ENCODE assay signal across 1 cellular context in the genomic region with DNA sequence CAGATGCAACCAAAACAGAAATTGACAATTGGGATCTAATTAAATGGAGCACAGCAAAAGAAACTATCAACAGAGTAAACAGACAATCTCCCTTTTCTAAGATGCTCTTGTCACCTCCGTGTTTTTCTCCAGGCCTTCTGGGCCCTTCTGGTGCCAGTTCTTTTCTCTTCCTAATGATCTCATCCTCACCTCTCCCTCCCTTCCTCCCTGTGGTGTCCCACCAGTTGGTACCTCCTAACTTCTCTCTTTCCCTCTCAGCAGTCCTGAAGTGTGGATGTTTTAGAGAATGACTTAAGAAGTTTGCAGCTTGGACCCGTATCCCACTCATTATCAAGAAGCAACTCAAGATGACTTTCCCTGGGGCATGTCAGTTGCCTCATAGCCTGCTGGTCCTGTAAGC.
TF ChIP-seq lines count a peak whose summit lies in the region.

No MANE protein-coding gene starts in this region.

TF ChIP-seq in WTC11, 78 proteins besides CTCF, POLR2A, EP300 and RAD21 (continued from another document):
- TF ChIP-seq, protein P1, sequence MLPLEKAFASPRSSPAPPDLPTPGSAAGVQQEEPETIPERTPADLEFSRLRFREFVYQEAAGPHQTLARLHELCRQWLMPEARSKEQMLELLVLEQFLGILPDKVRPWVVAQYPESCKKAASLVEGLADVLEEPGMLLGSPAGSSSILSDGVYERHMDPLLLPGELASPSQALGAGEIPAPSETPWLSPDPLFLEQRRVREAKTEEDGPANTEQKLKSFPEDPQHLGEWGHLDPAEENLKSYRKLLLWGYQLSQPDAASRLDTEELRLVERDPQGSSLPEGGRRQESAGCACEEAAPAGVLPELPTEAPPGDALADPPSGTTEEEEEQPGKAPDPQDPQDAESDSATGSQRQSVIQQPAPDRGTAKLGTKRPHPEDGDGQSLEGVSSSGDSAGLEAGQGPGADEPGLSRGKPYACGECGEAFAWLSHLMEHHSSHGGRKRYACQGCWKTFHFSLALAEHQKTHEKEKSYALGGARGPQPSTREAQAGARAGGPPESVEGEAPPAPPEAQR (CRISPR knock-in tag; IDR thresholded peaks at IDR 0.05) = no peak
- no peak for TF ChIP-seq KAT7 (CRISPR knock-in tag; IDR thresholded peaks at IDR 0.05; ENCODE audit: borderline replicate concordance)
- TF ChIP-seq, protein P2, sequence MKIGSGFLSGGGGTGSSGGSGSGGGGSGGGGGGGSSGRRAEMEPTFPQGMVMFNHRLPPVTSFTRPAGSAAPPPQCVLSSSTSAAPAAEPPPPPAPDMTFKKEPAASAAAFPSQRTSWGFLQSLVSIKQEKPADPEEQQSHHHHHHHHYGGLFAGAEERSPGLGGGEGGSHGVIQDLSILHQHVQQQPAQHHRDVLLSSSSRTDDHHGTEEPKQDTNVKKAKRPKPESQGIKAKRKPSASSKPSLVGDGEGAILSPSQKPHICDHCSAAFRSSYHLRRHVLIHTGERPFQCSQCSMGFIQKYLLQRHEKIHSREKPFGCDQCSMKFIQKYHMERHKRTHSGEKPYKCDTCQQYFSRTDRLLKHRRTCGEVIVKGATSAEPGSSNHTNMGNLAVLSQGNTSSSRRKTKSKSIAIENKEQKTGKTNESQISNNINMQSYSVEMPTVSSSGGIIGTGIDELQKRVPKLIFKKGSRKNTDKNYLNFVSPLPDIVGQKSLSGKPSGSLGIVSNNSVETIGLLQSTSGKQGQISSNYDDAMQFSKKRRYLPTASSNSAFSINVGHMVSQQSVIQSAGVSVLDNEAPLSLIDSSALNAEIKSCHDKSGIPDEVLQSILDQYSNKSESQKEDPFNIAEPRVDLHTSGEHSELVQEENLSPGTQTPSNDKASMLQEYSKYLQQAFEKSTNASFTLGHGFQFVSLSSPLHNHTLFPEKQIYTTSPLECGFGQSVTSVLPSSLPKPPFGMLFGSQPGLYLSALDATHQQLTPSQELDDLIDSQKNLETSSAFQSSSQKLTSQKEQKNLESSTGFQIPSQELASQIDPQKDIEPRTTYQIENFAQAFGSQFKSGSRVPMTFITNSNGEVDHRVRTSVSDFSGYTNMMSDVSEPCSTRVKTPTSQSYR (CRISPR knock-in tag; IDR thresholded peaks at IDR 0.05) = no peak
- TF ChIP-seq, protein P3, sequence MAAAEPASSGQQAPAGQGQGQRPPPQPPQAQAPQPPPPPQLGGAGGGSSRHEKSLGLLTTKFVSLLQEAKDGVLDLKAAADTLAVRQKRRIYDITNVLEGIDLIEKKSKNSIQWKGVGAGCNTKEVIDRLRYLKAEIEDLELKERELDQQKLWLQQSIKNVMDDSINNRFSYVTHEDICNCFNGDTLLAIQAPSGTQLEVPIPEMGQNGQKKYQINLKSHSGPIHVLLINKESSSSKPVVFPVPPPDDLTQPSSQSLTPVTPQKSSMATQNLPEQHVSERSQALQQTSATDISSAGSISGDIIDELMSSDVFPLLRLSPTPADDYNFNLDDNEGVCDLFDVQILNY (CRISPR knock-in tag; IDR thresholded peaks at IDR 0.05) = no peak
- no peak for TF ChIP-seq MYBL2 (CRISPR knock-in tag; IDR thresholded peaks at IDR 0.05)
- no peak for TF ChIP-seq TEAD1 (CRISPR knock-in tag; IDR thresholded peaks at IDR 0.05)
- no peak for TF ChIP-seq ZNF671 (CRISPR knock-in tag; IDR thresholded peaks at IDR 0.05)
- no peak for TF ChIP-seq RORB (CRISPR knock-in tag; IDR thresholded peaks at IDR 0.05)
- TF ChIP-seq, protein P4, sequence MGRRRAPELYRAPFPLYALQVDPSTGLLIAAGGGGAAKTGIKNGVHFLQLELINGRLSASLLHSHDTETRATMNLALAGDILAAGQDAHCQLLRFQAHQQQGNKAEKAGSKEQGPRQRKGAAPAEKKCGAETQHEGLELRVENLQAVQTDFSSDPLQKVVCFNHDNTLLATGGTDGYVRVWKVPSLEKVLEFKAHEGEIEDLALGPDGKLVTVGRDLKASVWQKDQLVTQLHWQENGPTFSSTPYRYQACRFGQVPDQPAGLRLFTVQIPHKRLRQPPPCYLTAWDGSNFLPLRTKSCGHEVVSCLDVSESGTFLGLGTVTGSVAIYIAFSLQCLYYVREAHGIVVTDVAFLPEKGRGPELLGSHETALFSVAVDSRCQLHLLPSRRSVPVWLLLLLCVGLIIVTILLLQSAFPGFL (CRISPR knock-in tag; IDR thresholded peaks at IDR 0.05; ENCODE audit: borderline replicate concordance) = no peak
- TF ChIP-seq ZNF423 (CRISPR knock-in tag; IDR thresholded peaks at IDR 0.05) = no peak
TF ChIP-seq in WTC11: peak in this region for 0.
